In the genomic region with DNA sequence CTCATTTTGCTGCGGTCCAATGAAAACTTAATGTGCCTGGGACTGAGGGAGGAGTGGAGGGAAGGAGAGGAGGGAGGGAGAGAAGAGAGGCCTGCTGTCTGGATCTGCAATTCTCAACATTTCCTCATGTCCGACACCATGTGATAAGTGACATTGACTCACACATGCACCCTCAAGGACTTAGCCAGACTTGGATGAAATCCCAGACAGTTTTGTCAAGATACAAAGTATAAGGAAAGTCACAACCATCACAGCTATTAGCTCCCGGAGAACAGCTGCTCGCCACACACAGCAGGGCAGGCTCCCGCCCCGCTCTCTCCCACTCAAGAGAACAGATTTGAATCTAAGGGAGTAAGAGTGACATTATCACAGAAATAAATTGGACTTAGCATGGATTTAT, we compare ENCODE assay signal across 10 cellular contexts. TPM values are rescaled to one million over a fixed set of nuclear protein-coding genes. Genes with fewer than 3 reads are reported as not detected.
DNase-seq lines count a peak whose midpoint lies in the region; ATAC-seq and TF ChIP-seq lines count a peak whose summit lies in the region.
"Had no signal": no experiment of that assay in that cellular context is flagged by ENCODE, and none has a peak within 500 bp of the region (broad histone marks: within the 10 kb centered on the region; RNA-seq: fewer than 3 reads in every experiment).

No MANE protein-coding gene starts in this region.

- peak overlapping the region; percentile 93 for H3K27ac ChIP-seq in left ventricle myocardium inferior (replicated peaks)
- peak overlapping the region; percentile 91 for H3K27ac ChIP-seq in smooth muscle cell (ENCODE audit: low read depth)

- H3K36me3 ChIP-seq in adipocyte (ENCODE audit: control insufficient read depth, insufficient read depth, low read length, severe bottlenecking) (peaks cover 10% of the 10 kb centered on the region), left ventricle myocardium inferior (peaks cover 12% of the 10 kb centered on the region), smooth muscle cell (ENCODE audit: low read depth) (no peaks in the 10 kb centered on the region)

- H3K4me1 ChIP-seq in adipocyte (ENCODE audit: control insufficient read depth, insufficient read depth, low read length) = peaks cover 22% of the 10 kb centered on the region
- H3K4me1 ChIP-seq in left ventricle myocardium inferior = peaks cover 64% of the 10 kb centered on the region
- H3K4me1 ChIP-seq in smooth muscle cell (ENCODE audit: low read depth) = peaks cover 4% of the 10 kb centered on the region

- H3K9me3 Mint-ChIP-seq in stimulated activated effector memory CD8-positive, alpha-beta T cell treated with anti-CD3 and anti-CD28 coated beads, Interleukin-12 subunit alpha, Interleukin-12 subunit beta, amount 100 ng/mL, for 72 hours = no peaks in the 10 kb centered on the region
- H3K9me3 Mint-ChIP-seq: activated naive CD4-positive, alpha-beta T cell treated with anti-CD3 and anti-CD28 coated beads, Interleukin-2, amount 50 U/mL, for 24 hours; neural crest cell had no signal

- H3K36me3 Mint-ChIP-seq in stimulated activated effector memory CD8-positive, alpha-beta T cell treated with anti-CD3 and anti-CD28 coated beads, Interleukin-12 subunit alpha, Interleukin-12 subunit beta, amount 100 ng/mL, for 72 hours = no peaks in the 10 kb centered on the region
- H3K36me3 Mint-ChIP-seq: activated naive CD4-positive, alpha-beta T cell treated with anti-CD3 and anti-CD28 coated beads, Interleukin-2, amount 50 U/mL, for 24 hours had no signal

- peaks cover 3% of the 10 kb centered on the region for H4K20me1 ChIP-seq in smooth muscle cell (ENCODE audit: low read depth)

- TF ChIP-seq CTCF in left ventricle myocardium inferior (IDR thresholded peaks at IDR 0.05; ENCODE audit: borderline replicate concordance) (no peak), smooth muscle cell (IDR thresholded peaks at IDR 0.05; ENCODE audit: borderline replicate concordance, insufficient read depth, poor library complexity, severe bottlenecking) (no peak)

- peak overlapping the region; percentile 20 for H2AFZ ChIP-seq in smooth muscle cell (ENCODE audit: low read depth)

- DNase-seq in GM04503 (ENCODE audit: low read depth) (peak; percentile 88), adipocyte (ENCODE audit: low read depth) (peak; percentile 96), left ventricle myocardium inferior (peak; percentile 44), smooth muscle cell (lab: John Stamatoyannopoulos, UW; ENCODE audit: unreplicated experiment) (peak; percentile 14), HPDE6-E6E7 (ENCODE audit: extremely low spot score) (no peak), retina (no peak)
- no peak for DNase-seq in stimulated activated effector memory CD8-positive, alpha-beta T cell treated with anti-CD3 and anti-CD28 coated beads, Interleukin-12 subunit alpha, Interleukin-12 subunit beta, amount 100 ng/mL, for 72 hours (ENCODE audit: low spot score in 2 of 2)

- H3K4me2 ChIP-seq in smooth muscle cell = peak overlapping the region; percentile 59

- H3K27ac Mint-ChIP-seq in stimulated activated effector memory CD8-positive, alpha-beta T cell treated with anti-CD3 and anti-CD28 coated beads, Interleukin-12 subunit alpha, Interleukin-12 subunit beta, amount 100 ng/mL, for 72 hours = no peak overlapping the region
- H3K27ac Mint-ChIP-seq: activated naive CD4-positive, alpha-beta T cell treated with anti-CD3 and anti-CD28 coated beads, Interleukin-2, amount 50 U/mL, for 24 hours had no signal

- peak overlapping the region; percentile 34 for H3K9ac ChIP-seq in adipocyte (ENCODE audit: low read length)
- peak overlapping the region; percentile 34 for H3K9ac ChIP-seq in smooth muscle cell (ENCODE audit: low read depth)

- intact Hi-C loops in left ventricle myocardium inferior (cut with micrococcal nuclease) = no loop called here

- H3K4me1 Mint-ChIP-seq in stimulated activated effector memory CD8-positive, alpha-beta T cell treated with anti-CD3 and anti-CD28 coated beads, Interleukin-12 subunit alpha, Interleukin-12 subunit beta, amount 100 ng/mL, for 72 hours = peaks cover 7% of the 10 kb centered on the region

- H3K79me2 ChIP-seq in smooth muscle cell (ENCODE audit: low read depth) = peaks cover 10% of the 10 kb centered on the region

- H3K4me3 ChIP-seq in adipocyte (ENCODE audit: low read length) (peak overlapping the region; percentile 9), left ventricle myocardium inferior (peak overlapping the region; percentile 4), smooth muscle cell (no peak overlapping the region)

- WGBS in smooth muscle cell (ENCODE audit: low lambda C conversion rate) = 16% methylated on average over 6 of the region's 6 CpGs

- no peaks in the 10 kb centered on the region for H3K27me3 ChIP-seq in adipocyte (replicated peaks; ENCODE audit: control insufficient read depth, insufficient read depth, low read length)
- H3K27me3 ChIP-seq in left ventricle myocardium inferior (ENCODE audit: low read depth) = no peaks in the 10 kb centered on the region
- H3K27me3 ChIP-seq in smooth muscle cell (ENCODE audit: low read depth) = no peaks in the 10 kb centered on the region

- H3K9me3 ChIP-seq in adipocyte (ENCODE audit: control insufficient read depth, low read length) = no peaks in the 10 kb centered on the region
- H3K9me3 ChIP-seq in left ventricle myocardium inferior (replicated peaks) = no peaks in the 10 kb centered on the region
- H3K9me3 ChIP-seq in smooth muscle cell (replicated peaks; ENCODE audit: low read depth) = no peaks in the 10 kb centered on the region

- ATAC-seq in stimulated activated effector memory CD8-positive, alpha-beta T cell treated with anti-CD3 and anti-CD28 coated beads, Interleukin-12 subunit alpha, Interleukin-12 subunit beta, amount 100 ng/mL, for 72 hours = no peak
- ATAC-seq in GM19351 (IDR thresholded peaks at IDR 0.05; ENCODE audit: unreplicated experiment) = no peak

- peaks cover 21% of the 10 kb centered on the region for H3F3A ChIP-seq in smooth muscle cell (ENCODE audit: low read depth)

- no peak overlapping the region for H3K4me3 Mint-ChIP-seq in stimulated activated effector memory CD8-positive, alpha-beta T cell treated with anti-CD3 and anti-CD28 coated beads, Interleukin-12 subunit alpha, Interleukin-12 subunit beta, amount 100 ng/mL, for 72 hours
- H3K4me3 Mint-ChIP-seq: activated naive CD4-positive, alpha-beta T cell treated with anti-CD3 and anti-CD28 coated beads, Interleukin-2, amount 50 U/mL, for 24 hours; neural crest cell had no signal

RNA-seq across cellular contexts. Expression of a gene that starts 5.5 kb away (rescaled TPM):
- 10.0 TPM for total RNA-seq in left ventricle myocardium inferior
- 13.5 and 16.7 TPM in 2 replicates for total RNA-seq in smooth muscle cell
- 29.7 and 33.5 TPM in 2 replicates for polyA plus RNA-seq in smooth muscle cell

RNA-seq across cellular contexts. Expression of a gene that starts 32.6 kb away (rescaled TPM):
- 116 TPM for total RNA-seq in left ventricle myocardium inferior
- 59.1 and 60.6 TPM in 2 replicates for total RNA-seq in smooth muscle cell
- polyA plus RNA-seq in smooth muscle cell = 71.7 and 81.9 TPM in 2 replicates

RNA-seq across cellular contexts. Expression of a gene that starts 55.4 kb away (rescaled TPM):
- total RNA-seq in left ventricle myocardium inferior = 23.3 TPM
- 1.3 and 2.0 TPM in 2 replicates for total RNA-seq in smooth muscle cell
- polyA plus RNA-seq in smooth muscle cell = 3.2 and 3.9 TPM in 2 replicates

Comparison
In these comparisons a context has a peak if more than half of its experiments do, and no peak if none do; other contexts are left out.
1. DNase-seq: peak in GM04503 (single experiment), adipocyte (single experiment), left ventricle myocardium inferior (single experiment) and smooth muscle cell (single experiment); none in HPDE6-E6E7 (single experiment), stimulated activated effector memory CD8-positive, alpha-beta T cell treated with anti-CD3 and anti-CD28 coated beads, Interleukin-12 subunit alpha, Interleukin-12 subunit beta, amount 100 ng/mL, for 72 hours (0 of 2) and retina (single experiment).